Comparison of ENCODE assay signal across 1 cellular context in the genomic region with DNA sequence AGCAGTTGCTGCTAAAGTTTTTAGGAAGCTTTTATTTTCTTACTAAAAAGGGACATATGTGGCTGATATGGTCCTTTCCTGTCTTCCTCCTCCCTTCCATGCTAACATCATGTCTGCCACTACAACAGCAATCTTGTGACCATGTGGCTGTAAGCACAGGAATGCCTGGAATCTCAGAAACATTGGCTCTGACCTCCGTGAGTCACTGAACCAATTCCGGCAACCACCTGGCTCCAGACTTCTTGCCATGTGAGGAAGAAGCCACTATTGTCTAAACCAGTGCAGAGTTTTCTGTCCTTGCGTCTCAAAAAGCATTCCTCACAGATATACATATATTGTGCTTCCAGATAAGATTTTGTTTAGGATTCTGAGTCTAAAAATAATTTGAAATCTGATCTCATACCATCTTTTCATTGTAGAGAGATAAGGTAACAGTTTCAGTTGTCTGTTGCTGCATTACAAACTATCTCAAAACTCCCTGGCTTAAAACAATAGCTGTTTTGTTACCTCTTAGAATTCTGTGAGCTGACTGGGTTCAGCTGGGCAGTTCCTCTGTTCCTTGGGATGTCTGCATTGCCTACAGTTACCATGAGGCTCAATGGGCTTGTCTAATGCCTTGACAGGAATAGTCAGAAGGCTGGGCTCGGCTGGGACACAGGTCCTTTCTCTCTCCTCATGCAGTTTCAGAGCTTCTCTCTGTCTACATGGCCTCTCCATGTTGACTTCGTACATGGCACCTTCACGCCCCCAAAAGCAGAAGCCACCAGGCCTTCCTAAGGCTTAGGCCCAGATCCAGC.
TF ChIP-seq lines count a peak whose summit lies in the region.

No MANE protein-coding gene starts in this region.

TF ChIP-seq in SK-N-SH treated with all-trans-retinoic acid at 6 μM for 48 hours, 23 proteins besides CTCF, POLR2A, EP300 and RAD21 (continued from another document):
- TF ChIP-seq, protein P1, sequence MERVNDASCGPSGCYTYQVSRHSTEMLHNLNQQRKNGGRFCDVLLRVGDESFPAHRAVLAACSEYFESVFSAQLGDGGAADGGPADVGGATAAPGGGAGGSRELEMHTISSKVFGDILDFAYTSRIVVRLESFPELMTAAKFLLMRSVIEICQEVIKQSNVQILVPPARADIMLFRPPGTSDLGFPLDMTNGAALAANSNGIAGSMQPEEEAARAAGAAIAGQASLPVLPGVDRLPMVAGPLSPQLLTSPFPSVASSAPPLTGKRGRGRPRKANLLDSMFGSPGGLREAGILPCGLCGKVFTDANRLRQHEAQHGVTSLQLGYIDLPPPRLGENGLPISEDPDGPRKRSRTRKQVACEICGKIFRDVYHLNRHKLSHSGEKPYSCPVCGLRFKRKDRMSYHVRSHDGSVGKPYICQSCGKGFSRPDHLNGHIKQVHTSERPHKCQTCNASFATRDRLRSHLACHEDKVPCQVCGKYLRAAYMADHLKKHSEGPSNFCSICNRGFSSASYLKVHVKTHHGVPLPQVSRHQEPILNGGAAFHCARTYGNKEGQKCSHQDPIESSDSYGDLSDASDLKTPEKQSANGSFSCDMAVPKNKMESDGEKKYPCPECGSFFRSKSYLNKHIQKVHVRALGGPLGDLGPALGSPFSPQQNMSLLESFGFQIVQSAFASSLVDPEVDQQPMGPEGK (CRISPR knock-in tag; IDR thresholded peaks at IDR 0.05; ENCODE audit: borderline replicate concordance): no peak
- no peak for TF ChIP-seq BACH2 (CRISPR knock-in tag; IDR thresholded peaks at IDR 0.05; ENCODE audit: borderline replicate concordance)
- TF ChIP-seq ZNF70 (CRISPR knock-in tag; IDR thresholded peaks at IDR 0.05): no peak
- TF ChIP-seq SNAI2 (CRISPR knock-in tag; IDR thresholded peaks at IDR 0.05): peak; percentile 69; the same call in 1 of the 2 replicates
- peak; percentile 79 for TF ChIP-seq ISL1 (CRISPR knock-in tag; IDR thresholded peaks at IDR 0.05)
- peak; percentile 72 for TF ChIP-seq ZFP3 (CRISPR knock-in tag; IDR thresholded peaks at IDR 0.05)
- no peak for TF ChIP-seq ZC3H10 (CRISPR knock-in tag; IDR thresholded peaks at IDR 0.05)
- TF ChIP-seq ZNF565 (CRISPR knock-in tag; conservative IDR thresholded peaks at IDR 0.05; ENCODE audit: low read depth): no peak
- TF ChIP-seq TOX (CRISPR knock-in tag; IDR thresholded peaks at IDR 0.05; ENCODE audit: borderline replicate concordance): 0 out of 2 replicates have a peak, but pooled peaks have one; percentile 39
- TF ChIP-seq GLIS3 (CRISPR knock-in tag; IDR thresholded peaks at IDR 0.05): peak; percentile 54; the same call in 1 of the 2 replicates
- no peak for TF ChIP-seq ZFP30 (CRISPR knock-in tag; IDR thresholded peaks at IDR 0.05)
- TF ChIP-seq RARB (CRISPR knock-in tag; IDR thresholded peaks at IDR 0.05): peak; percentile 42; the same call in 1 of the 2 replicates
TF ChIP-seq in SK-N-SH treated with all-trans-retinoic acid at 6 μM for 48 hours: peak in this region for 8.
